ENCODE assay signal across 30 cellular contexts in the genomic region with DNA sequence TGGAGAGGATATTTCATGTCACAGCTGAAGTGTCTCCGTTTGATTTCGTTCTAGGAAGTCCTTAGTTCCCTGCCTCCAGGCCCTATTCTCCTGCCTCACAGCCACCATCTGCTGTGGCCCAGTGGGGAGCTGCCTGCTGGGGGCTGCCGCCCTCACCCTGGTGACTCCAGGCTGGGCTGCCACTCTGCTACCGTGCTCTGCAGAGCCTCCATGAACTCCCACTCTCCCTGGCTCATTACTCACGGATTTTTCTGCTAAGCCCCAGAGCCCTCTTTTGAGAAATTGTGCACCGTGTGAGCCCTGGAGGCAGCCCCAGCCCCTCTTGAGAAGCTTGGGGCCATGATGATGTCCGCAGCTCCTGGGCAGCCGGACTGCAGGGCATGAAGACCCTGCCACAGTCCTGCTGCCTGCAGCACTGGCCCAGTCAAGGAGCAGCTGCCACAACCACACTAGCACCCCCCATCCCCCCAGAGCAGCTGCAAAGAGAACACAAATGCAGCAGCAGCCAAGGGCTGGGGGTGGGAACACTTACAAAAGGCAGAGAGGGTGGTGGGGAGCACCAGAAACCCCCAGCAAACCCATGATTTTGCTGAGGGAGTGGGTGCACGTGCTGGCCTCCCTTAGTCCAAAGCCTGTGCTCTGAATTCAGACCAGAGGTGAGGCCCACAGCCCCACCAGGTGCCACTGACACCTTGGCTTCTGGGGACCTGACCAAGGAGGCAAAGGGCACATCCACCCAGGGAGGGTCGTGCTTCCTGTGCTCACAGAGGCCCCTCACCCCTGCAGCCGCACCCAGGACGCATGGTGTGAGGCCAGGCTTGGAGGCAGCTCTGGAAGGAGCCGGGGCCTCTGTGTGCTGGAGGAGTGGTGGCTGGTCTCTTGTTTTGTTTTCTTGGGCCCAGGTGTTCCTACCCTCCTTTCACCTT.
DNase-seq lines count a peak whose midpoint lies in the region; ATAC-seq, FAIRE-seq and TF ChIP-seq lines count a peak whose summit lies in the region.
"Had no signal": no experiment of that assay in that cellular context is flagged by ENCODE, and none has a peak within 500 bp of the region (broad histone marks: within the 10 kb centered on the region; RNA-seq: fewer than 3 reads in every experiment).

No MANE protein-coding gene starts in this region.

- no peak overlapping the region for H3K4ac ChIP-seq in H1 (replicated peaks; ENCODE audit: insufficient read length, low read depth, low read length)

- TF ChIP-seq POLR2A in H1 (IDR thresholded peaks at IDR 0.05; ENCODE audit: control extremely low read depth in 1 of 2, low read depth in 2 of 2, low read length in 2 of 2) = no peak

- peak overlapping the region; percentile 73 for H4K91ac ChIP-seq in H1 (replicated peaks; ENCODE audit: insufficient read length, low read length)

- no peak overlapping the region for H3K23ac ChIP-seq in H1 (ENCODE audit: insufficient read length)

- no peak overlapping the region for H3K4me3 Mint-ChIP-seq in activated CD8-positive, alpha-beta T cell treated with anti-CD3 and anti-CD28 coated beads, Interleukin-2, amount 10 ng/mL, durations not matched to agents 7 days and 5 days
- H3K4me3 Mint-ChIP-seq: activated T-cell treated with anti-CD3 and anti-CD28 coated beads, Interleukin-2, amount 50 U/mL, for 24 hours; CD8-positive, alpha-beta memory T cell; natural killer cell treated with Interleukin-12 subunit alpha and Interleukin-12 subunit beta and Interleukin-15 and Interleukin-18, amount 100 ng/mL, for 72 hours; T-cell had no signal

- H4K20me1 ChIP-seq in H1 (replicated peaks in 1 of 2; ENCODE audit: control insufficient read depth in 1 of 2, insufficient read depth in 2 of 2, low read length in 2 of 2) = no peaks in the 10 kb centered on the region

- H3K36me3 Mint-ChIP-seq in activated CD8-positive, alpha-beta T cell treated with anti-CD3 and anti-CD28 coated beads, Interleukin-2, amount 10 ng/mL, durations not matched to agents 7 days and 5 days (ENCODE audit: low read depth) = no peaks in the 10 kb centered on the region
- H3K36me3 Mint-ChIP-seq: CD8-positive, alpha-beta memory T cell; natural killer cell treated with Interleukin-12 subunit alpha and Interleukin-12 subunit beta and Interleukin-15 and Interleukin-18, amount 100 ng/mL, for 72 hours; T-cell had no signal

- H3K36me3 ChIP-seq in H1 (ENCODE audit: control insufficient read depth in 2 of 4, insufficient read depth in 4 of 4, low read length in 3 of 4) = no peaks in the 10 kb centered on the region
- no peaks in the 10 kb centered on the region for H3K36me3 ChIP-seq in SJCRH30
- H3K36me3 ChIP-seq: adrenal gland, brain microvascular endothelial cell, HAP-1, sigmoid colon, transverse colon had no signal

- H3K56ac ChIP-seq in H1 (replicated peaks; ENCODE audit: insufficient read length, low read depth, low read length) = no peak overlapping the region

- no peak overlapping the region; a peak in 1 of 4 replicates for H3K4me2 ChIP-seq in H1 (ENCODE audit: insufficient read depth in 1 of 2, low read depth in 2 of 2, low read length in 2 of 2)

- H3K27ac ChIP-seq in H1 (ENCODE audit: low read depth, low read length) (no peak overlapping the region), SJCRH30 (no peak overlapping the region)
- H3K27ac ChIP-seq: adrenal gland, brain microvascular endothelial cell, foreskin keratinocyte, sigmoid colon, transverse colon had no signal

- POLR2A ChIA-PET in H1 (lab: Charles Lee; ENCODE audit: partially characterized antibody) = interaction anchor here (0.9 kb wide), 1 partner anchor 214 kb away, joined by 3 read pairs; no protein-coding TSS in a partner anchor
- POLR2A ChIA-PET in activated CD8-positive, alpha-beta T cell treated with anti-CD3 and anti-CD28 coated beads, Interleukin-2, amount 10 ng/mL, durations not matched to agents 7 days and 5 days (lab: Charles Lee) = no interaction called here

- CTCF ChIA-PET in H1 (lab: Charles Lee; ENCODE audit: partially characterized antibody) = interaction anchor here (0.6 to 2.5 kb wide), 24 partner anchors 8 to 337 kb away, joined by 3 to 11 read pairs (median 4); no protein-coding TSS in a partner anchor
- CTCF ChIA-PET in activated CD8-positive, alpha-beta T cell treated with anti-CD3 and anti-CD28 coated beads, Interleukin-2, amount 10 ng/mL, durations not matched to agents 7 days and 5 days (lab: Charles Lee) = no interaction called here

- no peaks in the 10 kb centered on the region for H3K23me2 ChIP-seq in H1 (ENCODE audit: low read depth, low read length)

- no peak for TF ChIP-seq EP300 in H1 (IDR thresholded peaks at IDR 0.05; ENCODE audit: borderline replicate concordance in 1 of 2, low read depth in 2 of 2, low read length in 2 of 2)

- H2BK20ac ChIP-seq in H1 (ENCODE audit: low read length) = 0 out of 2 replicates have a peak overlapping the region, but pooled peaks have one; percentile 21

- H2BK5ac ChIP-seq in H1 (ENCODE audit: low read depth, low read length) = peak overlapping the region; percentile 60; the same call in 1 of the 2 replicates

- H3K4me3 ChIP-seq in H1 (ENCODE audit: extremely low read depth in 1 of 4, insufficient read depth in 2 of 4, low read depth in 3 of 4, low read length in 4 of 4) (no peak overlapping the region), SJCRH30 (no peak overlapping the region)
- H3K4me3 ChIP-seq: adrenal gland, GM12878, HAP-1, sigmoid colon, transverse colon had no signal

- peaks cover 2% of the 10 kb centered on the region for H3K27me3 Mint-ChIP-seq in activated CD8-positive, alpha-beta T cell treated with anti-CD3 and anti-CD28 coated beads, Interleukin-2, amount 10 ng/mL, durations not matched to agents 7 days and 5 days (ENCODE audit: low read depth)

- ATAC-seq in activated CD8-positive, alpha-beta T cell treated with anti-CD3 and anti-CD28 coated beads, Interleukin-2, amount 10 ng/mL, durations not matched to agents 7 days and 5 days = no peak
- ATAC-seq: foreskin keratinocyte; GM12878; natural killer cell treated with Interleukin-12 subunit alpha and Interleukin-12 subunit beta and Interleukin-15 and Interleukin-18, amount 100 ng/mL, for 72 hours; Panc1; T-cell had no signal

- peak; percentile 10 for DNase-seq in DMS79 treated with DMSO at 0.1 percent for 48 hours (lab: John Stamatoyannopoulos, UW)
- DNase-seq in DMS79 (lab: John Stamatoyannopoulos, UW) = no peak
- DNase-seq in NCI-H1694 (lab: John Stamatoyannopoulos, UW) = peak; percentile 46
- peak in 1 of 2 experiments; percentile 44 for DNase-seq in H1 (ENCODE audit: low read depth in 1 of 2, low spot score in 2 of 2)
- peak; percentile 54 for DNase-seq in retina
- DNase-seq in NCI-H1105 treated with DMSO at 0.1 percent for 48 hours (lab: John Stamatoyannopoulos, UW) = no peak
- no peak for DNase-seq in activated CD8-positive, alpha-beta T cell treated with anti-CD3 and anti-CD28 coated beads, Interleukin-2, amount 10 ng/mL, durations not matched to agents 7 days and 5 days
- DNase-seq in SJCRH30 = no peak
- DNase-seq: 8988T; activated CD4-positive, CD25-positive, alpha-beta regulatory T cell treated with anti-CD3 and anti-CD28 coated beads, Interleukin-2, amount 50 U/mL, for 72 hours; activated naive CD4-positive, alpha-beta T cell; activated T-cell treated with anti-CD3 and anti-CD28 coated beads, Interleukin-2, amount 50 U/mL, for 24 hours; adrenal gland; AML-193; brain microvascular endothelial cell; CD8-positive, alpha-beta memory T cell; effector memory CD4-positive, alpha-beta T cell; foreskin keratinocyte; hypothalamus; NCI-H1048; NCI-H2081; sigmoid colon; T-cell; transverse colon had no signal

- no peak overlapping the region for H4K5ac ChIP-seq in H1 (ENCODE audit: insufficient read length, low read depth, low read length)

- no peaks in the 10 kb centered on the region; a peak in 1 of 7 replicates for H3K27me3 ChIP-seq in H1 (replicated peaks in 1 of 4; ENCODE audit: control insufficient read depth in 3 of 4, extremely low read depth in 1 of 4, insufficient read depth in 3 of 4, low read length in 3 of 4)
- no peaks in the 10 kb centered on the region for H3K27me3 ChIP-seq in SJCRH30
- H3K27me3 ChIP-seq: adrenal gland, brain microvascular endothelial cell, foreskin keratinocyte, sigmoid colon, transverse colon had no signal

- no peak overlapping the region for H2AK5ac ChIP-seq in H1 (ENCODE audit: low read depth, low read length)

- no peaks in the 10 kb centered on the region for H3K79me1 ChIP-seq in H1 (ENCODE audit: low read depth, low read length)

- H3K79me2 ChIP-seq in H1 (ENCODE audit: control insufficient read depth in 1 of 2, insufficient read depth in 2 of 2, low read length in 2 of 2) = no peaks in the 10 kb centered on the region

- H3K4me1 Mint-ChIP-seq in activated CD8-positive, alpha-beta T cell treated with anti-CD3 and anti-CD28 coated beads, Interleukin-2, amount 10 ng/mL, durations not matched to agents 7 days and 5 days (ENCODE audit: low read depth) = no peaks in the 10 kb centered on the region
- H3K4me1 Mint-ChIP-seq: CD8-positive, alpha-beta memory T cell; T-cell had no signal

- no peaks in the 10 kb centered on the region for H3K9me3 Mint-ChIP-seq in activated CD8-positive, alpha-beta T cell treated with anti-CD3 and anti-CD28 coated beads, Interleukin-2, amount 10 ng/mL, durations not matched to agents 7 days and 5 days (ENCODE audit: insufficient read depth)
- H3K9me3 Mint-ChIP-seq: activated T-cell treated with anti-CD3 and anti-CD28 coated beads, Interleukin-2, amount 50 U/mL, for 24 hours; natural killer cell treated with Interleukin-12 subunit alpha and Interleukin-12 subunit beta and Interleukin-15 and Interleukin-18, amount 100 ng/mL, for 72 hours; T-cell had no signal

- 0 out of 2 replicates have a peak overlapping the region, but pooled peaks have one; percentile 60 for H2BK12ac ChIP-seq in H1 (ENCODE audit: low read depth, low read length)

- H3K9me3 ChIP-seq in H1 (ENCODE audit: insufficient read depth in 2 of 2, low read depth in 1 of 2, low read length in 1 of 2) (no peaks in the 10 kb centered on the region), SJCRH30 (replicated peaks) (no peaks in the 10 kb centered on the region)
- H3K9me3 ChIP-seq: adrenal gland, HAP-1, sigmoid colon, transverse colon had no signal

- peak overlapping the region; percentile 78; the same call in 1 of the 2 replicates for H2AFZ ChIP-seq in H1 (ENCODE audit: low read length)

- H2BK120ac ChIP-seq in H1 (replicated peaks; ENCODE audit: low read depth, low read length) = peak overlapping the region; percentile 56

- no peak overlapping the region for H3K27ac Mint-ChIP-seq in activated CD8-positive, alpha-beta T cell treated with anti-CD3 and anti-CD28 coated beads, Interleukin-2, amount 10 ng/mL, durations not matched to agents 7 days and 5 days
- H3K27ac Mint-ChIP-seq: activated T-cell treated with anti-CD3 and anti-CD28 coated beads, Interleukin-2, amount 50 U/mL, for 24 hours; CD8-positive, alpha-beta memory T cell; natural killer cell treated with Interleukin-12 subunit alpha and Interleukin-12 subunit beta and Interleukin-15 and Interleukin-18, amount 100 ng/mL, for 72 hours; T-cell had no signal

- H3K4me1 ChIP-seq in H1 (replicated peaks in 1 of 4; ENCODE audit: control insufficient read depth in 3 of 4, insufficient read depth in 4 of 4, low read length in 3 of 4) = peaks cover 2 to 16% (median 7%) of the 10 kb centered on the region in 4 experiments; a peak in 5 of 7 replicates
- H3K4me1 ChIP-seq in SJCRH30 = no peaks in the 10 kb centered on the region
- H3K4me1 ChIP-seq: adrenal gland, foreskin keratinocyte, HAP-1, sigmoid colon, transverse colon had no signal

- FAIRE-seq in H1 (lab: Jason Lieb, UNC) = no peak
- FAIRE-seq: GM12878, islet of Langerhans, TTC549 had no signal

- 88% methylated on average over 13 of the region's 13 CpGs; no CpG with 5 or more reads in 1 of the 2 experiments for WGBS in H1 (ENCODE audit: extremely low coverage in 1 of 2, insufficient coverage in 1 of 2, insufficient read length in 1 of 2, insufficient replicate concordance in 2 of 2, low coverage in 1 of 2, low lambda C conversion rate in 2 of 2, missing lambda C conversion rate in 1 of 2), 2 experiments

- H3K14ac ChIP-seq in H1 (ENCODE audit: insufficient read length) = peak overlapping the region; percentile 45

- TF ChIP-seq CTCF in H1 (IDR thresholded peaks at IDR 0.05; ENCODE audit: control extremely low read depth in 1 of 3, insufficient read depth in 1 of 3, low read depth in 1 of 3, low read length in 3 of 3) = no peak

- H3K18ac ChIP-seq in H1 (ENCODE audit: extremely low read depth, low read length) = peak overlapping the region; percentile 71

- peak overlapping the region; percentile 89 for H4K8ac ChIP-seq in H1 (ENCODE audit: extremely low read depth, insufficient read depth, low read length)

- no peak overlapping the region for H2BK15ac ChIP-seq in H1 (ENCODE audit: low read length)

- H3K9ac ChIP-seq in H1 (replicated peaks in 1 of 4; ENCODE audit: extremely low read depth in 1 of 4, low read depth in 3 of 4, low read length in 3 of 4) = no peak overlapping the region

- TF ChIP-seq RAD21 in H1 (IDR thresholded peaks at IDR 0.05 in 1 of 2, conservative IDR thresholded peaks at IDR 0.05 in 1 of 2; ENCODE audit: low read depth in 2 of 2, low read length in 2 of 2) = no peak

Comparison
In these comparisons a context has a peak if more than half of its experiments do, and no peak if none do; other contexts are left out.
1. DNase-seq: peak in DMS79 treated with DMSO at 0.1 percent for 48 hours (single experiment), NCI-H1694 (single experiment) and retina (single experiment); none in DMS79 (single experiment), NCI-H1105 treated with DMSO at 0.1 percent for 48 hours (single experiment), activated CD8-positive, alpha-beta T cell treated with anti-CD3 and anti-CD28 coated beads, Interleukin-2, amount 10 ng/mL, durations not matched to agents 7 days and 5 days (single experiment) and SJCRH30 (0 of 2).